Comparison of ENCODE assay signal across 26 cellular contexts in genomic region chr20:43542674-43543073, GRCh38. TPM values are rescaled to one million over a fixed set of nuclear protein-coding genes. Genes with fewer than 3 reads are reported as not detected.
"Had no signal": no experiment of that assay in that cellular context is flagged by ENCODE, and none has a peak within 500 bp of the region (broad histone marks: within the 10 kb centered on the region; RNA-seq: fewer than 3 reads in every experiment).

No MANE protein-coding gene starts in this region.

- H3K36me3 ChIP-seq: gastrocnemius medialis had no signal

- H3K27ac Mint-ChIP-seq: mesothelial cell of epicardium had no signal

- DNase-seq: dermis blood vessel endothelial cell; dorsolateral prefrontal cortex; effector CD4-positive, alpha-beta T cell; effector memory CD4-positive, alpha-beta T cell; esophagus squamous epithelium; foreskin fibroblast; foreskin melanocyte; gastrocnemius medialis; glutamatergic neuron; heart right ventricle; hippocampal formation; left cardiac atrium; left lung; left ventricle myocardium superior; lower lobe of right lung; mesenchymal stem cell; naive B cell had no signal

- H3K4me3 Mint-ChIP-seq: mesothelial cell of epicardium, naive B cell had no signal

- FAIRE-seq: colon, endothelial cell of umbilical vein, islet of Langerhans, keratinocyte had no signal

- H3K9me3 ChIP-seq: esophagus squamous epithelium, gastrocnemius medialis, lower lobe of right lung, mucosa of descending colon had no signal

- ATAC-seq: gastrocnemius medialis, heart right ventricle, left cardiac atrium, left lung, left ventricle myocardium superior, lower lobe of right lung had no signal

- H3K27ac ChIP-seq: coronary artery, dorsolateral prefrontal cortex, esophagus squamous epithelium, gastrocnemius medialis, heart right ventricle, left lung, lower lobe of right lung had no signal

- H3K4me3 ChIP-seq: coronary artery, dorsolateral prefrontal cortex, esophagus squamous epithelium, gastrocnemius medialis, heart right ventricle, left lung, lower lobe of right lung, mucosa of descending colon had no signal

- H3K4me1 Mint-ChIP-seq: mesothelial cell of epicardium had no signal

- H3K4me1 ChIP-seq: esophagus squamous epithelium, gastrocnemius medialis, lower lobe of right lung had no signal

- H3K27me3 ChIP-seq: dorsolateral prefrontal cortex, esophagus squamous epithelium, gastrocnemius medialis, heart right ventricle, left lung had no signal

RNA-seq across cellular contexts. Expression of gene SGK2, which starts 16.2 kb away (rescaled TPM):
- total RNA-seq: glomerular endothelial cell, lung microvascular endothelial cell had no signal
